In the genomic region with DNA sequence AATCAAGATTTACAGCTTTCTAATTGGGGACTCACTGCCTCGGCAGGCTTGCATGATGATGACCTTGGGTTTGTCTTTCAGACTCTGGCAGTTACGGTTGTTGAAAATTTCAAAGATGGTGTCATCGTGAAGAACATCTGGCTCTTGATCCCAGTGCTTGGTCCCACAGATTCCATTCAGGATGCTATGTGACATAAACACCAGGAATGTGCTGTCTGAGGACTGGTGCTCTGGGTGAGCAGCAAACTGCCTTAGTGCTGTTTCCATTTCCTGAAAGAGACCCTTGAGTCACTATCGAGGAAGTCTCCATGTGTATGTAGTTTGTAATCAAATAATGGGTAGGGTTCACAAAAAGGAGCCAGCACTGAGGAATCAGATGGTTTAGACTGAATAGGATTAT, we compare ENCODE assay signal across 23 cellular contexts. TPM values are rescaled to one million over a fixed set of nuclear protein-coding genes. Genes with fewer than 3 reads are reported as not detected.
A peak's percentile ranks its signal among the peaks of the same experiment; 100 is the strongest.
DNase-seq lines count a peak whose midpoint lies in the region; ATAC-seq, FAIRE-seq and TF ChIP-seq lines count a peak whose summit lies in the region.
"Had no signal": no experiment of that assay in that cellular context is flagged by ENCODE, and none has a peak within 500 bp of the region (broad histone marks: within the 10 kb centered on the region; RNA-seq: fewer than 3 reads in every experiment).

No MANE protein-coding gene starts in this region.

- H3K79me2 ChIP-seq in endothelial cell of umbilical vein (ENCODE audit: control insufficient read depth, insufficient read depth, low read length) (no peaks in the 10 kb centered on the region), H9 (ENCODE audit: insufficient read depth, low read length) (no peaks in the 10 kb centered on the region)

- TF ChIP-seq CTCF in endothelial cell of umbilical vein (IDR thresholded peaks at IDR 0.05; ENCODE audit: extremely low read depth in 1 of 2, insufficient read depth in 1 of 2, low read depth in 1 of 2, low read length in 2 of 2), result no peak
- no peak for TF ChIP-seq CTCF in H9 (conservative IDR thresholded peaks at IDR 0.05)
- TF ChIP-seq CTCF in GM13977 (IDR thresholded peaks at IDR 0.05; ENCODE audit: extremely low read depth, insufficient read depth, missing control alignments), result no peak

- no peaks in the 10 kb centered on the region for H3K79me1 ChIP-seq in H9 (ENCODE audit: insufficient read depth, low read depth, low read length, poor library complexity, severe bottlenecking)

- H3K4me2 ChIP-seq in endothelial cell of umbilical vein (ENCODE audit: insufficient read depth, low read length) (peak overlapping the region; percentile 38), H9 (ENCODE audit: insufficient read depth, insufficient read length, low read length) (no peak overlapping the region)

- H2AFZ ChIP-seq in endothelial cell of umbilical vein (ENCODE audit: low read depth, low read length), result peak overlapping the region; percentile 15
- H2AFZ ChIP-seq in H9 (ENCODE audit: low read length), result no peak overlapping the region
- H2AFZ ChIP-seq: GM23248 had no signal

- H2BK120ac ChIP-seq in H9 (ENCODE audit: low read depth, low read length, poor library complexity, severe bottlenecking), result no peak overlapping the region

- peaks cover 20 to 22% of the 10 kb centered on the region in 2 experiments for H3K4me1 Mint-ChIP-seq in H9
- H3K4me1 Mint-ChIP-seq: CD14-positive monocyte had no signal

- H2BK12ac ChIP-seq in H9 (ENCODE audit: insufficient read length, low read depth, low read length), result no peak overlapping the region

- H4K5ac ChIP-seq in H9 (ENCODE audit: insufficient read length, low read depth, low read length), result no peak overlapping the region

- no peak for TF ChIP-seq POLR2A in endothelial cell of umbilical vein (IDR thresholded peaks at IDR 0.05; ENCODE audit: low read depth, low read length)

- CTCF ChIA-PET in endothelial cell of umbilical vein (lab: Charles Lee), result no interaction called here

- no peak overlapping the region for H3K27ac Mint-ChIP-seq in H9
- H3K27ac Mint-ChIP-seq: CD14-positive monocyte, IgD-negative memory B cell had no signal

- H3K4me3 Mint-ChIP-seq in H9, result no peak overlapping the region
- H3K4me3 Mint-ChIP-seq: CD14-positive monocyte, IgD-negative memory B cell had no signal

- H3K14ac ChIP-seq in H9 (ENCODE audit: insufficient read depth, low read length), result no peak overlapping the region

- no peak overlapping the region for H2BK15ac ChIP-seq in H9 (ENCODE audit: low read depth, low read length)

- H3K27ac ChIP-seq in endothelial cell of umbilical vein (ENCODE audit: insufficient read depth, low read depth, low read length), result peak overlapping the region; percentile 39
- H3K27ac ChIP-seq in H9 (ENCODE audit: insufficient read length, low read depth, low read length), result no peak overlapping the region
- H3K27ac ChIP-seq: GM23248, RWPE1 had no signal

- peaks cover 40% of the 10 kb centered on the region for H3K4me1 ChIP-seq in endothelial cell of umbilical vein (ENCODE audit: control insufficient read depth, extremely low read depth, insufficient read depth, low read length)
- H3K4me1 ChIP-seq in H9 (ENCODE audit: insufficient read depth, low read length), result peaks cover 6% of the 10 kb centered on the region; the same call in 1 of the 2 replicates
- H3K4me1 ChIP-seq: Caco-2 had no signal

- H3K9me3 Mint-ChIP-seq in H9, result no peaks in the 10 kb centered on the region; a peak in 1 of 5 replicates
- H3K9me3 Mint-ChIP-seq: CD14-positive monocyte, IgD-negative memory B cell had no signal

- in situ Hi-C loops in GM13977 (cut with MboI; ENCODE audit: low pct_unique_long_range_greater_than_20kb, low sequenced_read_pairs, unreplicated experiment), result no loop called here

- no peak for ATAC-seq in HG03135 (IDR thresholded peaks at IDR 0.05; ENCODE audit: unreplicated experiment)
- no peak for ATAC-seq in GM18520 (IDR thresholded peaks at IDR 0.05; ENCODE audit: unreplicated experiment)

- WGBS in H9 (ENCODE audit: extremely low coverage, insufficient read length, low lambda C conversion rate), result no CpG with 5 or more reads among the region's 4 CpGs

- H3K9me1 ChIP-seq in endothelial cell of umbilical vein (replicated peaks; ENCODE audit: control insufficient read depth, extremely low read depth, insufficient read depth, low read length), result no peaks in the 10 kb centered on the region

- intact Hi-C loops in endothelial cell of umbilical vein (cut with micrococcal nuclease), result no loop called here

- H3K36me3 ChIP-seq in endothelial cell of umbilical vein (ENCODE audit: control insufficient read depth in 2 of 2, extremely low read depth in 1 of 2, insufficient read depth in 2 of 2, low read length in 2 of 2), result no peaks in the 10 kb centered on the region

- no peak overlapping the region for H2BK5ac ChIP-seq in H9 (ENCODE audit: insufficient read length, low read length)

- H3K56ac ChIP-seq in H9 (ENCODE audit: insufficient read length, low read depth, low read length), result no peak overlapping the region

- no peaks in the 10 kb centered on the region for H3K23me2 ChIP-seq in H9 (ENCODE audit: insufficient read length, low read depth, low read length, poor library complexity, severe bottlenecking)

- peak; percentile 76 for FAIRE-seq in endothelial cell of umbilical vein (lab: Jason Lieb, UNC)
- FAIRE-seq: G401.6, GM12892 had no signal

- H3K18ac ChIP-seq in H9 (ENCODE audit: insufficient read length, low read depth, low read length), result no peak overlapping the region

- POLR2A ChIA-PET in endothelial cell of umbilical vein (lab: Charles Lee), result no interaction called here

- no peak overlapping the region for H3K9ac ChIP-seq in endothelial cell of umbilical vein (replicated peaks; ENCODE audit: extremely low read depth, insufficient read depth, low read length)
- no peak overlapping the region for H3K9ac ChIP-seq in H9 (ENCODE audit: extremely low read depth, insufficient read length, low read length)
- H3K9ac ChIP-seq: GM23248 had no signal

- dilution Hi-C loops in endothelial cell of umbilical vein (cut with MboI; ENCODE audit: extremely low pct_ligation_motif_present, low sequenced_read_pairs), result no loop called here

- H2AK5ac ChIP-seq in H9 (ENCODE audit: insufficient read length, low read length), result no peak overlapping the region

- H3T11ph ChIP-seq in H9 (ENCODE audit: low read length), result no peak overlapping the region

- H4K20me1 ChIP-seq in endothelial cell of umbilical vein (replicated peaks; ENCODE audit: control insufficient read depth, extremely low read depth, insufficient read depth, low read length), result no peaks in the 10 kb centered on the region
- no peaks in the 10 kb centered on the region for H4K20me1 ChIP-seq in H9 (ENCODE audit: control insufficient read depth, insufficient read depth, insufficient read length)

- H3K27me3 ChIP-seq in endothelial cell of umbilical vein (ENCODE audit: control insufficient read depth in 2 of 2, insufficient read depth in 2 of 2, low read length in 2 of 2) (no peaks in the 10 kb centered on the region), H9 (ENCODE audit: insufficient read depth, low read length) (no peaks in the 10 kb centered on the region)

- H3K4me3 ChIP-seq in endothelial cell of umbilical vein (replicated peaks in 1 of 3; ENCODE audit: insufficient read depth in 1 of 3, low read depth in 1 of 3, low read length in 3 of 3), result no peak overlapping the region
- H3K4me3 ChIP-seq: GM23248 had no signal

- no peak overlapping the region for H2BK20ac ChIP-seq in H9 (ENCODE audit: low read depth, low read length, poor library complexity, severe bottlenecking)

- BruUV-seq in endothelial cell of umbilical vein (replicated peaks; lab: Mats Ljungman, UMichigan), result no TSS peak

- H3K23ac ChIP-seq in H9 (ENCODE audit: insufficient read length, low read depth, low read length), result no peak overlapping the region

- H3K36me3 Mint-ChIP-seq in H9 (ENCODE audit: insufficient read depth in 1 of 3, low read depth in 3 of 3), result no peaks in the 10 kb centered on the region; a peak in 1 of 7 replicates
- H3K36me3 Mint-ChIP-seq: CD14-positive monocyte had no signal

- H4K8ac ChIP-seq in H9 (replicated peaks; ENCODE audit: insufficient read length, low read depth, low read length), result no peak overlapping the region

- DNase-seq in AG08396 (ENCODE audit: low spot score) (peak; percentile 16), HT1080 (ENCODE audit: low read depth) (peak; percentile 42), endothelial cell of umbilical vein (ENCODE audit: low read depth, low spot score) (peak; percentile 74), islet precursor cell (peak; percentile 51), H9 (no peak), GM13977 (ENCODE audit: low spot score) (no peak)
- DNase-seq: Caco-2, GM23248, MV-4-11, NCI-H1417 treated with DMSO at 0.1 percent for 48 hours, NCI-H2081, NCI-H2227 treated with DMSO at 0.1 percent for 48 hours, NCI-H524 treated with DMSO at 0.1 percent for 48 hours had no signal

- H4K91ac ChIP-seq in H9 (ENCODE audit: insufficient read length, low read depth, low read length), result no peak overlapping the region

- H3K4ac ChIP-seq in H9 (ENCODE audit: low read depth, low read length), result no peak overlapping the region

- no peaks in the 10 kb centered on the region for H3K27me3 Mint-ChIP-seq in H9 (ENCODE audit: low read depth)
- H3K27me3 Mint-ChIP-seq: IgD-negative memory B cell had no signal

- no peaks in the 10 kb centered on the region for H3K9me3 ChIP-seq in endothelial cell of umbilical vein (replicated peaks; ENCODE audit: control insufficient read depth, insufficient read depth, low read length)
- no peaks in the 10 kb centered on the region for H3K9me3 ChIP-seq in H9 (ENCODE audit: control insufficient read depth, low read depth, low read length)
- H3K9me3 ChIP-seq: Caco-2 had no signal

TF ChIP-seq in endothelial cell of umbilical vein, 7 proteins besides CTCF, POLR2A, EP300 and RAD21 (continues in another document):
- TF ChIP-seq GATA2 (IDR thresholded peaks at IDR 0.05; ENCODE audit: insufficient read depth, insufficient read length, low read depth, low read length) (no peak), JUN (IDR thresholded peaks at IDR 0.05; ENCODE audit: borderline replicate concordance, insufficient read depth, insufficient read length, low read depth) (peak; percentile 50), MYC (IDR thresholded peaks at IDR 0.05; ENCODE audit: low read depth, low read length) (no peak), POLR2AphosphoS5 (IDR thresholded peaks at IDR 0.05; ENCODE audit: insufficient read depth, low read depth, low read length) (peak; percentile 47)

RNA-seq across cellular contexts. Expression of gene CASP12, which starts 7.1 kb away (rescaled TPM):
- total RNA-seq in HT1080 (2014; rRNA removed; shearing (Covaris generic)), result not detected in 2 replicates
- not detected in 2 replicates for polyA plus RNA-seq in HT1080 (2015; cell fraction: cytosol; rRNA removed)
- polyA plus RNA-seq in HT1080 (2015; cell fraction: nucleus; rRNA removed), result not detected in 2 replicates
- total RNA-seq in endothelial cell of umbilical vein (2.6 and 3.9 TPM in 2 replicates), H9 (2021) (not detected in 2 replicates)
- 1.4 and 1.5 TPM in 2 replicates for polyA plus RNA-seq in endothelial cell of umbilical vein
- polyA plus RNA-seq in endothelial cell of umbilical vein (2011; cell fraction: cytosol; rRNA removed), result 1.5 TPM in 2 replicates
- polyA plus RNA-seq in endothelial cell of umbilical vein (2011; cell fraction: nucleus; rRNA removed), result 6.5 and 8.2 TPM in 2 replicates
- 2.0 and 3.4 TPM in 2 replicates for polyA plus RNA-seq in endothelial cell of umbilical vein (2012)
- polyA minus RNA-seq in endothelial cell of umbilical vein, result 2.0 and 4.5 TPM in 2 replicates
- polyA minus RNA-seq in endothelial cell of umbilical vein (2011; cell fraction: cytosol; rRNA and poly(A)+ RNA removed), result not detected
- polyA minus RNA-seq in endothelial cell of umbilical vein (2011; cell fraction: nucleus; rRNA and poly(A)+ RNA removed), result 7.9 and 10.2 TPM in 2 replicates
- total RNA-seq: A172, Caco-2, GM23248, OCI-LY7, SK-MEL-5 had no signal
- polyA plus RNA-seq: CD14-positive monocyte, GM23248, IgD-negative memory B cell had no signal

Comparison
In these comparisons a context has a peak if more than half of its experiments do, and no peak if none do; other contexts are left out.
1. DNase-seq: peak in AG08396 (single experiment), HT1080 (single experiment), endothelial cell of umbilical vein (single experiment) and islet precursor cell (single experiment); none in H9 (single experiment) and GM13977 (single experiment).